In the genomic region with DNA sequence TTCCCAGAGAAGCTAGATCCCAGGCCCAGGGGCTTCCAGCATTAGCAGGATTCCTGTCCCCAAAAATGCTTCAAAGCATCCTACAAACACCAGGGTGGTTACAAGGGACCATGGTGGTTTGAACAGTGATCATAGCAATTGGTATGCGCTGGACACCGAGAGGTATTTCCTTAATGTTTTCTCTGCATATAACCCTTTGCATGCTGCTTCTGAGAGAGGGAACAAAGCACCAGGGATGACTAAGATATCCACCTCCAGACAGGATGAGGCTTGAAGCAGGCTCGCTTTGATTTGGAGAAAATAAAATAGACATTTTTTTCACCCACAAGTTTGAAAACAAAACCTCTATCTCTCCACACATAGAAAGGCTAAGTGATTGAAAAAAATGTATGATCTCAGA, we compare ENCODE assay signal across 27 cellular contexts. TPM values are rescaled to one million over a fixed set of nuclear protein-coding genes. Genes with fewer than 3 reads are reported as not detected.
A peak's percentile ranks its signal among the peaks of the same experiment; 100 is the strongest.
DNase-seq lines count a peak whose midpoint lies in the region; ATAC-seq and TF ChIP-seq lines count a peak whose summit lies in the region.
"Had no signal": no experiment of that assay in that cellular context is flagged by ENCODE, and none has a peak within 500 bp of the region (broad histone marks: within the 10 kb centered on the region; RNA-seq: fewer than 3 reads in every experiment).

No MANE protein-coding gene starts in this region.

- H3K14ac ChIP-seq in mesenchymal stem cell (ENCODE audit: low read length in 2 of 2), result no peak overlapping the region

- H3K4me1 ChIP-seq in mesenchymal stem cell (ENCODE audit: control insufficient read depth, insufficient read depth, low read depth, low read length), result peaks cover 2% of the 10 kb centered on the region
- H3K4me1 ChIP-seq in right cardiac atrium (ENCODE audit: control insufficient read depth, insufficient read depth, low read length), result peaks cover 1% of the 10 kb centered on the region
- peaks cover 14% of the 10 kb centered on the region for H3K4me1 ChIP-seq in OCI-LY7 (ENCODE audit: insufficient read depth, low read length, poor library complexity, severe bottlenecking)
- H3K4me1 ChIP-seq: sigmoid colon, testis had no signal

- no peaks in the 10 kb centered on the region for H4K20me1 ChIP-seq in OCI-LY7 (ENCODE audit: insufficient read depth, low read length)

- no peak overlapping the region for H3K9ac ChIP-seq in mesenchymal stem cell (ENCODE audit: low read length)

- H3K9me2 ChIP-seq in OCI-LY7 (ENCODE audit: insufficient read depth, low read length), result no peaks in the 10 kb centered on the region

- H4K91ac ChIP-seq in mesenchymal stem cell (ENCODE audit: low read length), result no peak overlapping the region

- H3K23ac ChIP-seq in mesenchymal stem cell (ENCODE audit: low read length in 2 of 2), result no peak overlapping the region

- H3K4me2 ChIP-seq in mesenchymal stem cell (ENCODE audit: low read length, poor library complexity, severe bottlenecking) (no peak overlapping the region), OCI-LY7 (ENCODE audit: low read length) (no peak overlapping the region)

- BruUV-seq in OCI-LY7 (replicated peaks; lab: Mats Ljungman, UMichigan), result no TSS peak

- H3K18ac ChIP-seq in mesenchymal stem cell (ENCODE audit: low read depth in 1 of 2, low read length in 2 of 2), result no peak overlapping the region

- H3K27ac ChIP-seq in mesenchymal stem cell (ENCODE audit: low read length, poor library complexity, severe bottlenecking), result peak overlapping the region; percentile 26
- H3K27ac ChIP-seq in right cardiac atrium (ENCODE audit: low read length), result no peak overlapping the region
- no peak overlapping the region for H3K27ac ChIP-seq in OCI-LY7 (ENCODE audit: low read depth, low read length, poor library complexity, severe bottlenecking)
- H3K27ac ChIP-seq: HL-60, sigmoid colon, SK-N-MC, testis had no signal

- H4K8ac ChIP-seq in mesenchymal stem cell (ENCODE audit: low read length), result no peak overlapping the region

- H3K36me3 ChIP-seq in mesenchymal stem cell (ENCODE audit: control insufficient read depth in 1 of 2, insufficient read depth in 2 of 2, low read depth in 1 of 2, low read length in 2 of 2), result no peaks in the 10 kb centered on the region
- no peaks in the 10 kb centered on the region for H3K36me3 ChIP-seq in OCI-LY7 (ENCODE audit: insufficient read depth, low read length)
- H3K36me3 ChIP-seq: sigmoid colon had no signal

- H2BK5ac ChIP-seq in mesenchymal stem cell (ENCODE audit: low read depth, low read length, poor library complexity, severe bottlenecking), result no peak overlapping the region

- no peaks in the 10 kb centered on the region for H3K9me3 ChIP-seq in mesenchymal stem cell (ENCODE audit: control insufficient read depth, low read length)
- H3K9me3 ChIP-seq in right cardiac atrium (ENCODE audit: control insufficient read depth, low read length), result no peaks in the 10 kb centered on the region
- H3K9me3 ChIP-seq in OCI-LY7 (ENCODE audit: low read length), result no peaks in the 10 kb centered on the region
- H3K9me3 ChIP-seq: sigmoid colon, testis had no signal

- TF ChIP-seq CTCF in choroid plexus epithelial cell (conservative IDR thresholded peaks at IDR 0.05; ENCODE audit: low read depth, low read length), result no peak
- no peak for TF ChIP-seq CTCF in OCI-LY7 (conservative IDR thresholded peaks at IDR 0.05; ENCODE audit: low read length)

- no peak overlapping the region for H2BK120ac ChIP-seq in mesenchymal stem cell (ENCODE audit: low read depth, low read length)

- ATAC-seq in right cardiac atrium, result no peak
- ATAC-seq: HepG2 had no signal

- H3K4ac ChIP-seq in mesenchymal stem cell (ENCODE audit: low read depth in 1 of 2, low read length in 2 of 2), result no peak overlapping the region

- no peaks in the 10 kb centered on the region for H3K79me1 ChIP-seq in mesenchymal stem cell (replicated peaks; ENCODE audit: low read length, poor library complexity, severe bottlenecking)

- intact Hi-C loops in right cardiac atrium (cut with DNase I) (no loop called here), OCI-LY7 (cut with micrococcal nuclease; ENCODE audit: unreplicated experiment) (no loop called here)

- peak; percentile 19 for DNase-seq in AG08396 (ENCODE audit: low spot score)
- DNase-seq in M059J (ENCODE audit: low read depth), result peak; percentile 40
- DNase-seq in choroid plexus epithelial cell (ENCODE audit: low read depth), result peak; percentile 55
- no peak for DNase-seq in mesenchymal stem cell
- DNase-seq in GM19238 (ENCODE audit: insufficient read length, low spot score), result no peak
- DNase-seq in right cardiac atrium, result no peak
- DNase-seq in SW 1271 (lab: John Stamatoyannopoulos, UW), result no peak
- no peak for DNase-seq in OCI-LY7 (ENCODE audit: low spot score)
- DNase-seq: activated CD4-positive, alpha-beta memory T cell treated with anti-CD3 and anti-CD28 coated beads for 36 hours; activated CD4-positive, CD25-positive, alpha-beta regulatory T cell treated with anti-CD3 and anti-CD28 coated beads, Interleukin-2, amount 50 U/mL, for 72 hours; activated naive CD8-positive, alpha-beta T cell treated with anti-CD3 and anti-CD28 coated beads for 36 hours; DMS79; effector CD4-positive, alpha-beta T cell; Kasumi-1; mesendoderm; NCI-H1694 treated with DMSO at 0.1 percent for 48 hours; sigmoid colon; stimulated activated naive CD4-positive, alpha-beta T cell treated with Interleukin-2 at 50 U/mL for 16 hours; testis had no signal

- peak overlapping the region; percentile 6 for H2AK5ac ChIP-seq in mesenchymal stem cell (ENCODE audit: low read length, severe bottlenecking)

- H3K4me3 ChIP-seq in choroid plexus epithelial cell (ENCODE audit: low read depth, low read length) (no peak overlapping the region), mesenchymal stem cell (ENCODE audit: insufficient read depth in 1 of 2, low read depth in 1 of 2, low read length in 2 of 2) (no peak overlapping the region), right cardiac atrium (ENCODE audit: low read length) (no peak overlapping the region), OCI-LY7 (ENCODE audit: low read depth, low read length, poor library complexity, severe bottlenecking) (no peak overlapping the region)
- H3K4me3 ChIP-seq: sigmoid colon, SK-N-MC, testis had no signal

- no peak overlapping the region for H2BK12ac ChIP-seq in mesenchymal stem cell (ENCODE audit: low read length in 2 of 2)

- H2AFZ ChIP-seq in mesenchymal stem cell (ENCODE audit: low read depth, low read length) (no peak overlapping the region), OCI-LY7 (ENCODE audit: low read length) (no peak overlapping the region)

- H2BK15ac ChIP-seq in mesenchymal stem cell (ENCODE audit: low read depth, poor library complexity, severe bottlenecking), result no peak overlapping the region

- 53% methylated on average over 2 of the region's 3 CpGs for WGBS in mesenchymal stem cell
- WGBS in right cardiac atrium, result 79% methylated on average over 3 of the region's 3 CpGs

- POLR2A ChIA-PET in OCI-LY7 (lab: Charles Lee), result no interaction called here

- no peaks in the 10 kb centered on the region for H3K79me2 ChIP-seq in OCI-LY7 (ENCODE audit: insufficient read depth, low read depth, low read length)

- CTCF ChIA-PET in OCI-LY7 (lab: Charles Lee; ENCODE audit: unreplicated experiment), result no interaction called here

- H3K27me3 ChIP-seq in mesenchymal stem cell (ENCODE audit: control insufficient read depth in 1 of 2, insufficient read depth in 1 of 2, low read length in 2 of 2) (no peaks in the 10 kb centered on the region), right cardiac atrium (ENCODE audit: control insufficient read depth, insufficient read depth) (no peaks in the 10 kb centered on the region)
- H3K27me3 ChIP-seq: sigmoid colon, testis had no signal

RNA-seq across cellular contexts. Expression of a gene that starts 50.5 kb away (rescaled TPM):
- not detected in 2 replicates for total RNA-seq in M059J (2014; rRNA removed; shearing (Covaris generic))
- polyA plus RNA-seq in mesenchymal stem cell (2013, experiment 1 of 2), result not detected
- not detected for polyA plus RNA-seq in mesenchymal stem cell (2013, experiment 2 of 2)
- total RNA-seq in right cardiac atrium (not detected), OCI-LY7 (2022) (not detected in 2 replicates)
- not detected for polyA plus RNA-seq in right cardiac atrium
- total RNA-seq in OCI-LY7 (2014; rRNA removed; shearing (Covaris generic)), result 0.05 TPM in 1 of 2 replicates, not detected in the other
- total RNA-seq: activated CD4-positive, alpha-beta memory T cell treated with anti-CD3 and anti-CD28 coated beads for 36 hours; activated naive CD8-positive, alpha-beta T cell treated with anti-CD3 and anti-CD28 coated beads for 36 hours; epithelial cell of proximal tubule; HepG2; myocyte; NCI-H460; posterior vena cava had no signal
- polyA plus RNA-seq: BJ, sigmoid colon had no signal

Comparison
In these comparisons a context has a peak if more than half of its experiments do, and no peak if none do; other contexts are left out.
1. DNase-seq: peak in AG08396 (single experiment), M059J (single experiment) and choroid plexus epithelial cell (single experiment); none in mesenchymal stem cell (single experiment), GM19238 (single experiment), right cardiac atrium (0 of 3), SW 1271 (0 of 2) and OCI-LY7 (single experiment).